9 cellular contexts compared by ENCODE assay signal in genomic region chr9:26723486-26723885, GRCh38.
DNase-seq lines count a peak whose midpoint lies in the region; ATAC-seq, FAIRE-seq and TF ChIP-seq lines count a peak whose summit lies in the region.
"Had no signal": no experiment of that assay in that cellular context is flagged by ENCODE, and none has a peak within 500 bp of the region (broad histone marks: within the 10 kb centered on the region; RNA-seq: fewer than 3 reads in every experiment).

No MANE protein-coding gene starts in this region.

- H3K4me2 ChIP-seq in A549: peak overlapping the region; percentile 62

- H3K36me3 ChIP-seq in SJCRH30: no peaks in the 10 kb centered on the region

- FAIRE-seq in A549 (lab: Jason Lieb, UNC): peak; percentile 18
- FAIRE-seq in GM12891 (lab: Jason Lieb, UNC): peak; percentile 80

- TF ChIP-seq RAD21 in A549 (conservative IDR thresholded peaks at IDR 0.05 in 1 of 2, IDR thresholded peaks at IDR 0.05 in 1 of 2): peak; percentile 32 to 47; a peak in 2 of 5 replicates

- H3K27ac ChIP-seq in A549 (no peak overlapping the region), SJCRH30 (no peak overlapping the region)

- POLR2A ChIA-PET in A549 (lab: Yijun Ruan, JAX): no interaction called here

- TF ChIP-seq POLR2A in A549 (IDR thresholded peaks at IDR 0.05; ENCODE audit: low read length) (no peak), GM12891 (IDR thresholded peaks at IDR 0.05; ENCODE audit: low read depth, low read length) (no peak)

- CTCF ChIA-PET in A549 (lab: Yijun Ruan, JAX): interaction anchor here (0.7 to 3.0 kb wide), 16 partner anchors 9 to 252 kb away, joined by 3 to 21 read pairs (median 4); no protein-coding TSS in a partner anchor

- H3K4me3 ChIP-seq in A549: no peak overlapping the region
- H3K4me3 ChIP-seq in SJCRH30: no peak overlapping the region
- H3K4me3 ChIP-seq in fibroblast of villous mesenchyme (ENCODE audit: low read depth, low read length): no peak overlapping the region

- TF ChIP-seq CTCF in A549 (IDR thresholded peaks at IDR 0.05) (peak; percentile 51), fibroblast of villous mesenchyme (IDR thresholded peaks at IDR 0.05; ENCODE audit: insufficient read depth, low read depth, low read length) (peak; percentile 51)

- DNase-seq in A549 (ENCODE audit: low read depth in 1 of 2, low spot score in 1 of 2) (peak; percentile 44 to 70), GM12891 (ENCODE audit: insufficient read length, low spot score) (no peak), SJCRH30 (peak; percentile 35 to 64), fibroblast of villous mesenchyme (ENCODE audit: low read depth) (peak; percentile 11), NOMO-1 (lab: John Stamatoyannopoulos, UW; ENCODE audit: unreplicated experiment in 2 of 2) (no peak), inferior parietal cortex (ENCODE audit: extremely low spot score) (no peak)
- DNase-seq in stimulated activated CD4-positive, alpha-beta T cell treated with anti-CD3 and anti-CD28 coated beads, TNF-alpha, amount 100 ng/mL, for 48 hours (ENCODE audit: low read depth in 3 of 3): peak; percentile 4 to 15 (median 8)

- no peak for TF ChIP-seq EP300 in A549 (IDR thresholded peaks at IDR 0.05)

- H3K9me3 ChIP-seq in A549: no peaks in the 10 kb centered on the region
- H3K9me3 ChIP-seq in SJCRH30 (replicated peaks): no peaks in the 10 kb centered on the region

- no peaks in the 10 kb centered on the region for H3K27me3 ChIP-seq in SJCRH30

- WGBS in A549 (ENCODE audit: missing lambda C conversion rate): 2% methylated on average over 9 of the region's 9 CpGs

- H3K4me1 ChIP-seq in A549 (no peaks in the 10 kb centered on the region), SJCRH30 (0 out of 2 replicates have a peak, but pooled peaks cover 3% of the 10 kb centered on the region)

- ATAC-seq in A549: peak; percentile 96 to 99
- peak; percentile 52 for ATAC-seq in HG03139 (IDR thresholded peaks at IDR 0.05; ENCODE audit: unreplicated experiment)
- ATAC-seq: stimulated activated effector memory CD8-positive, alpha-beta T cell treated with anti-CD3 and anti-CD28 coated beads, Interleukin-12 subunit alpha, Interleukin-12 subunit beta, amount 100 ng/mL, for 72 hours had no signal

TF ChIP-seq in A549, 52 proteins besides CTCF, POLR2A, EP300 and RAD21:
- TF ChIP-seq SMC3 (IDR thresholded peaks at IDR 0.05) (peak; percentile 41; the same call in 2 of the 3 replicates), E2F6 (IDR thresholded peaks at IDR 0.05; ENCODE audit: borderline replicate concordance, low read depth) (no peak), KDM5A (IDR thresholded peaks at IDR 0.05) (no peak)

TF ChIP-seq in GM12891, 5 proteins besides CTCF, POLR2A, EP300 and RAD21:
- TF ChIP-seq PAX5 (IDR thresholded peaks at IDR 0.05; ENCODE audit: insufficient read depth, low read length, severe bottlenecking) (no peak), SPI1 (IDR thresholded peaks at IDR 0.05; ENCODE audit: low read depth, low read length) (no peak), POU2F2 (IDR thresholded peaks at IDR 0.05; ENCODE audit: low read depth, low read length) (no peak), TAF1 (IDR thresholded peaks at IDR 0.05; ENCODE audit: low read depth, low read length) (no peak), POLR2AphosphoS5 (IDR thresholded peaks at IDR 0.05; ENCODE audit: low read depth, low read length) (no peak)

Comparison
In these comparisons a context has a peak if more than half of its experiments do, and no peak if none do; other contexts are left out.
1. DNase-seq: peak in A549 (2 of 2), SJCRH30 (2 of 2), fibroblast of villous mesenchyme (single experiment) and stimulated activated CD4-positive, alpha-beta T cell treated with anti-CD3 and anti-CD28 coated beads, TNF-alpha, amount 100 ng/mL, for 48 hours (3 of 3); none in GM12891 (single experiment), NOMO-1 (0 of 2) and inferior parietal cortex (single experiment).